In genomic region chr3:45992820-45993219, GRCh38 we compare ENCODE assay signal across 10 cellular contexts. TPM values are rescaled to one million over a fixed set of nuclear protein-coding genes. Genes with fewer than 3 reads are reported as not detected.
DNase-seq lines count a peak whose midpoint lies in the region; ATAC-seq and TF ChIP-seq lines count a peak whose summit lies in the region.
"Had no signal": no experiment of that assay in that cellular context is flagged by ENCODE, and none has a peak within 500 bp of the region (broad histone marks: within the 10 kb centered on the region; RNA-seq: fewer than 3 reads in every experiment).

No MANE protein-coding gene starts in this region.

- peaks cover 73% of the 10 kb centered on the region for H3K4me1 ChIP-seq in CD4-positive, CD25-positive, alpha-beta regulatory T cell (ENCODE audit: control insufficient read depth, insufficient read depth, low read length, poor library complexity, severe bottlenecking)
- H3K4me1 ChIP-seq in mammary epithelial cell (ENCODE audit: insufficient read depth, low read length): peaks cover 33% of the 10 kb centered on the region
- peaks cover 3% of the 10 kb centered on the region; the same call in 1 of the 2 replicates for H3K4me1 ChIP-seq in HAP-1
- no peaks in the 10 kb centered on the region for H3K4me1 ChIP-seq in colonic mucosa

- peak overlapping the region; percentile 65 to 97 (median 78) for H3K27ac Mint-ChIP-seq in CD4-positive, CD25-positive, alpha-beta regulatory T cell
- peak overlapping the region; percentile 81 for H3K27ac Mint-ChIP-seq in activated naive CD8-positive, alpha-beta T cell treated with anti-CD3 and anti-CD28 coated beads, Interleukin-2, amount 10 ng/mL, durations not matched to agents 7 days and 5 days
- H3K27ac Mint-ChIP-seq in natural killer cell: peak overlapping the region; percentile 21 to 85

- H3K36me3 Mint-ChIP-seq in CD4-positive, CD25-positive, alpha-beta regulatory T cell: peaks cover 11% of the 10 kb centered on the region
- H3K36me3 Mint-ChIP-seq in activated naive CD8-positive, alpha-beta T cell treated with anti-CD3 and anti-CD28 coated beads, Interleukin-2, amount 10 ng/mL, durations not matched to agents 7 days and 5 days: peaks cover 39% of the 10 kb centered on the region
- H3K36me3 Mint-ChIP-seq in natural killer cell: no peaks in the 10 kb centered on the region

- no peaks in the 10 kb centered on the region for H3K9me3 Mint-ChIP-seq in CD4-positive, CD25-positive, alpha-beta regulatory T cell
- no peaks in the 10 kb centered on the region for H3K9me3 Mint-ChIP-seq in activated naive CD8-positive, alpha-beta T cell treated with anti-CD3 and anti-CD28 coated beads, Interleukin-2, amount 10 ng/mL, durations not matched to agents 7 days and 5 days
- no peaks in the 10 kb centered on the region for H3K9me3 Mint-ChIP-seq in natural killer cell

- no TSS peak for BruUV-seq in mammary epithelial cell (replicated peaks; lab: Mats Ljungman, UMichigan)

- H3K4me1 Mint-ChIP-seq in CD4-positive, CD25-positive, alpha-beta regulatory T cell: peaks cover 28 to 78% (median 57%) of the 10 kb centered on the region in 4 donors
- peaks cover 62% of the 10 kb centered on the region for H3K4me1 Mint-ChIP-seq in activated naive CD8-positive, alpha-beta T cell treated with anti-CD3 and anti-CD28 coated beads, Interleukin-2, amount 10 ng/mL, durations not matched to agents 7 days and 5 days
- peaks cover 64% of the 10 kb centered on the region in 2 donors for H3K4me1 Mint-ChIP-seq in natural killer cell

- intact Hi-C loops in natural killer cell (cut with micrococcal nuclease) (loop anchor here (2.0 to 10.0 kb wide), 4 partner anchors 16 to 298 kb away; no protein-coding TSS in a partner anchor), mammary epithelial cell (cut with micrococcal nuclease) (no loop called here), colonic mucosa (cut with DNase I) (no loop called here)

- peak overlapping the region; percentile 56 for H3K27ac ChIP-seq in CD4-positive, CD25-positive, alpha-beta regulatory T cell (ENCODE audit: insufficient read depth, low read length, poor library complexity, severe bottlenecking)
- no peak overlapping the region for H3K27ac ChIP-seq in mammary epithelial cell (ENCODE audit: insufficient read depth, low read depth, low read length)
- H3K27ac ChIP-seq in colonic mucosa: no peak overlapping the region

- no peak overlapping the region for H3K9ac ChIP-seq in mammary epithelial cell (ENCODE audit: insufficient read depth, low read length)
- no peak overlapping the region for H3K9ac ChIP-seq in colonic mucosa (ENCODE audit: low read depth in 2 of 2, low read length in 2 of 2)

- H3K27me3 ChIP-seq in CD4-positive, CD25-positive, alpha-beta regulatory T cell (ENCODE audit: control insufficient read depth, insufficient read depth, low read length): no peaks in the 10 kb centered on the region
- H3K27me3 ChIP-seq in mammary epithelial cell (ENCODE audit: insufficient read depth, low read length) (no peaks in the 10 kb centered on the region), HAP-1 (ENCODE audit: low read depth) (no peaks in the 10 kb centered on the region), colonic mucosa (no peaks in the 10 kb centered on the region)

- H3K9me3 ChIP-seq in CD4-positive, CD25-positive, alpha-beta regulatory T cell (ENCODE audit: control insufficient read depth in 2 of 2, low read length in 2 of 2): no peaks in the 10 kb centered on the region
- no peaks in the 10 kb centered on the region for H3K9me3 ChIP-seq in mammary epithelial cell (replicated peaks; ENCODE audit: insufficient read depth, low read length)
- H3K9me3 ChIP-seq in HAP-1: no peaks in the 10 kb centered on the region
- H3K9me3 ChIP-seq in colonic mucosa: no peaks in the 10 kb centered on the region

- TF ChIP-seq CTCF in natural killer cell (IDR thresholded peaks at IDR 0.05) (no peak), mammary epithelial cell (conservative IDR thresholded peaks at IDR 0.05 in 1 of 2, IDR thresholded peaks at IDR 0.05 in 1 of 2; ENCODE audit: extremely low read depth in 1 of 2, insufficient read depth in 1 of 2, low read depth in 1 of 2, low read length in 2 of 2) (no peak), colonic mucosa (IDR thresholded peaks at IDR 0.05) (no peak)

- no peak overlapping the region for H3K4me2 ChIP-seq in mammary epithelial cell (ENCODE audit: insufficient read depth, low read depth, low read length)

- CTCF ChIA-PET in mammary epithelial cell (lab: Charles Lee; ENCODE audit: low non-redundant PET): no interaction called here

- WGBS in mammary epithelial cell (ENCODE audit: low coverage, missing lambda C conversion rate): 49% methylated on average over 2 of the region's 2 CpGs

- H3K27me3 Mint-ChIP-seq in CD4-positive, CD25-positive, alpha-beta regulatory T cell: no peaks in the 10 kb centered on the region
- peaks cover 2% of the 10 kb centered on the region for H3K27me3 Mint-ChIP-seq in activated naive CD8-positive, alpha-beta T cell treated with anti-CD3 and anti-CD28 coated beads, Interleukin-2, amount 10 ng/mL, durations not matched to agents 7 days and 5 days
- no peaks in the 10 kb centered on the region for H3K27me3 Mint-ChIP-seq in natural killer cell (ENCODE audit: low read depth in 2 of 2)

- no peak for ATAC-seq in CD4-positive, CD25-positive, alpha-beta regulatory T cell (ENCODE audit: low read depth in 2 of 2)
- no peak for ATAC-seq in activated naive CD8-positive, alpha-beta T cell treated with anti-CD3 and anti-CD28 coated beads, Interleukin-2, amount 10 ng/mL, durations not matched to agents 7 days and 5 days (ENCODE audit: low read depth)
- ATAC-seq in natural killer cell (no peak), GM19467 (IDR thresholded peaks at IDR 0.05; ENCODE audit: unreplicated experiment) (no peak)

- peak overlapping the region; percentile 81 for H3K4me3 ChIP-seq in CD4-positive, CD25-positive, alpha-beta regulatory T cell (ENCODE audit: low read depth, low read length)
- H3K4me3 ChIP-seq in mammary epithelial cell (replicated peaks in 1 of 3; ENCODE audit: insufficient read depth in 1 of 3, low read depth in 2 of 3, low read length in 3 of 3) (no peak overlapping the region), HAP-1 (no peak overlapping the region), colonic mucosa (no peak overlapping the region)

- dilution Hi-C loops in mammary epithelial cell (cut with HindIII; ENCODE audit: low sequenced_read_pairs): no loop called here

- POLR2A ChIA-PET in activated naive CD8-positive, alpha-beta T cell treated with anti-CD3 and anti-CD28 coated beads, Interleukin-2, amount 10 ng/mL, durations not matched to agents 7 days and 5 days (lab: Charles Lee): interaction anchor here (1.0 to 6.5 kb wide), 5 partner anchors 15 to 299 kb away, joined by 3 to 85 read pairs (median 3); partner anchors contain the start of gene CXCR6

- peaks cover 23% of the 10 kb centered on the region for H3K79me2 ChIP-seq in mammary epithelial cell (ENCODE audit: insufficient read depth, low read length)

- DNase-seq in CD4-positive, CD25-positive, alpha-beta regulatory T cell: peak in 1 of 3 donors; percentile 43
- DNase-seq in HS-5 (ENCODE audit: low read depth) (peak; percentile 86), natural killer cell (no peak), mammary epithelial cell (no peak), HAP-1 (ENCODE audit: low spot score in 2 of 2) (no peak), colonic mucosa (no peak)
- DNase-seq in activated naive CD8-positive, alpha-beta T cell treated with anti-CD3 and anti-CD28 coated beads, Interleukin-2, amount 10 ng/mL, durations not matched to agents 7 days and 5 days: no peak

- in situ Hi-C loops in mammary epithelial cell (cut with MboI; ENCODE audit: low sequenced_read_pairs in 2 of 2): no loop called here
- in situ Hi-C loops in HAP-1 (cut with MboI; ENCODE audit: low sequenced_read_pairs): no loop called here

- no peaks in the 10 kb centered on the region for H3K36me3 ChIP-seq in CD4-positive, CD25-positive, alpha-beta regulatory T cell (ENCODE audit: control insufficient read depth, insufficient read depth, low read length)
- no peaks in the 10 kb centered on the region for H3K36me3 ChIP-seq in mammary epithelial cell (ENCODE audit: insufficient read depth, low read length)
- 0 out of 2 replicates have a peak, but pooled peaks cover 3% of the 10 kb centered on the region for H3K36me3 ChIP-seq in HAP-1 (replicated peaks)
- H3K36me3 ChIP-seq in colonic mucosa: no peaks in the 10 kb centered on the region

- no peak overlapping the region for H2AFZ ChIP-seq in mammary epithelial cell (ENCODE audit: low read depth, low read length)

- peak overlapping the region; percentile 62 to 88 (median 76) for H3K4me3 Mint-ChIP-seq in CD4-positive, CD25-positive, alpha-beta regulatory T cell
- peak overlapping the region; percentile 78 for H3K4me3 Mint-ChIP-seq in activated naive CD8-positive, alpha-beta T cell treated with anti-CD3 and anti-CD28 coated beads, Interleukin-2, amount 10 ng/mL, durations not matched to agents 7 days and 5 days
- H3K4me3 Mint-ChIP-seq in natural killer cell: peak overlapping the region; percentile 69

- H4K20me1 ChIP-seq in mammary epithelial cell (ENCODE audit: insufficient read depth, low read length): no peaks in the 10 kb centered on the region

RNA-seq across cellular contexts. Expression of gene FYCO1, which starts 2.8 kb away (rescaled TPM):
- total RNA-seq in CD4-positive, CD25-positive, alpha-beta regulatory T cell: 42.5 TPM
- polyA plus RNA-seq in CD4-positive, CD25-positive, alpha-beta regulatory T cell: 1 to 10 TPM; 2.1 to 3.3 (median 2.4) TPM
- total RNA-seq in activated naive CD8-positive, alpha-beta T cell treated with anti-CD3 and anti-CD28 coated beads, Interleukin-2, amount 10 ng/mL, durations not matched to agents 7 days and 5 days: 10 to 100 TPM; 37.9 to 39.1 TPM
- 10 to 100 TPM; 23.0 to 28.4 (median 27.5) TPM for total RNA-seq in natural killer cell
- 10 to 100 TPM; 18.8 to 24.8 TPM for total RNA-seq in mammary epithelial cell
- 7.1 TPM for polyA plus RNA-seq in mammary epithelial cell
- polyA minus RNA-seq in mammary epithelial cell: 28.2 TPM
- total RNA-seq in colonic mucosa: 10 to 100 TPM; 21.7 to 30.8 TPM

RNA-seq across cellular contexts. Expression of gene XCR1, which starts 34.5 kb away (rescaled TPM):
- total RNA-seq in CD4-positive, CD25-positive, alpha-beta regulatory T cell: not detected
- polyA plus RNA-seq in CD4-positive, CD25-positive, alpha-beta regulatory T cell: not detected
- not detected for total RNA-seq in activated naive CD8-positive, alpha-beta T cell treated with anti-CD3 and anti-CD28 coated beads, Interleukin-2, amount 10 ng/mL, durations not matched to agents 7 days and 5 days
- total RNA-seq in natural killer cell (under 1 TPM in 1 of 3 donors, not detected in 2; 0.21 TPM), mammary epithelial cell (not detected), colonic mucosa (under 1 TPM; 0.05 to 0.17 TPM)
- not detected for polyA plus RNA-seq in mammary epithelial cell
- not detected for polyA minus RNA-seq in mammary epithelial cell
- total RNA-seq: glomerular endothelial cell, NCI-H460 had no signal

RNA-seq across cellular contexts. Expression of gene CXCR6, which starts 49.6 kb away (rescaled TPM):
- total RNA-seq in CD4-positive, CD25-positive, alpha-beta regulatory T cell: 23.7 TPM
- 10 to 100 TPM; 23.7 to 40.3 (median 30.0) TPM for polyA plus RNA-seq in CD4-positive, CD25-positive, alpha-beta regulatory T cell
- total RNA-seq in activated naive CD8-positive, alpha-beta T cell treated with anti-CD3 and anti-CD28 coated beads, Interleukin-2, amount 10 ng/mL, durations not matched to agents 7 days and 5 days: 10 to 100 TPM; 12.4 to 13.5 TPM
- total RNA-seq in natural killer cell: 1 to 10 TPM in 2 of 3 donors, under 1 TPM in 1; 0.95 to 2.1 (median 1.7) TPM
- total RNA-seq in mammary epithelial cell: not detected
- polyA plus RNA-seq in mammary epithelial cell: not detected
- not detected for polyA minus RNA-seq in mammary epithelial cell
- 1 to 10 TPM; 1.0 to 1.6 TPM for total RNA-seq in colonic mucosa
- total RNA-seq: glomerular endothelial cell had no signal
